In genomic region chr6:9796827-9797226, GRCh38 we compare ENCODE assay signal across 27 cellular contexts.
"Had no signal": no experiment of that assay in that cellular context is flagged by ENCODE, and none has a peak within 500 bp of the region (broad histone marks: within the 10 kb centered on the region; RNA-seq: fewer than 3 reads in every experiment).

No MANE protein-coding gene starts in this region.

- ATAC-seq: stimulated activated effector memory CD8-positive, alpha-beta T cell treated with anti-CD3 and anti-CD28 coated beads, Interleukin-12 subunit alpha, Interleukin-12 subunit beta, amount 100 ng/mL, for 72 hours; stimulated activated memory B cell treated with anti-CD40 and anti-IgM and Interleukin-4, amounts not matched to agents 10 μg/mL and 1 μg/mL and 100 μg/mL, for 72 hours; stimulated activated naive B cell treated with anti-CD40 and anti-IgM and Interleukin-4, amounts not matched to agents 10 μg/mL and 1 μg/mL and 100 μg/mL, for 72 hours; stimulated activated naive CD8-positive, alpha-beta T cell treated with anti-CD3 and anti-CD28 coated beads, Interleukin-15, amount 100 ng/mL, for 72 hours; stimulated activated naive CD8-positive, alpha-beta T cell treated with anti-CD3 and anti-CD28 coated beads, Interleukin-15, Interleukin-2, amounts not matched to agents 100 U/mL and 50 U/mL, for 24 hours; upper lobe of right lung had no signal

- H3K4me3 ChIP-seq: stomach, suprapubic skin, testis, thoracic aorta, thyroid gland, tibial artery, tibial nerve, transverse colon, upper lobe of left lung, upper lobe of right lung, uterus, vagina had no signal

- DNase-seq: stimulated activated CD4-positive, alpha-beta T cell treated with anti-CD3 and anti-CD28 coated beads, Interleukin-2, amount 100 ng/mL, for 48 hours; stimulated activated CD4-positive, alpha-beta T cell treated with anti-CD3 and anti-CD28 coated beads, Interleukin-4, amount 100 ng/mL, for 1 hour; stimulated activated CD4-positive, alpha-beta T cell treated with anti-CD3 and anti-CD28 coated beads, Interleukin-4, amount 100 ng/mL, for 24 hours; stimulated activated CD4-positive, alpha-beta T cell treated with anti-CD3 and anti-CD28 coated beads, Interleukin-4, amount 100 ng/mL, for 4 hours; stimulated activated CD8-positive, alpha-beta memory T cell treated with anti-CD3 and anti-CD28 coated beads, Interleukin-4, amount 100 ng/mL, for 48 hours; stimulated activated naive B cell treated with anti-CD40 and anti-IgM and Interleukin-4, amounts not matched to agents 10 μg/mL and 1 μg/mL and 100 μg/mL, for 72 hours; stimulated activated naive CD4-positive, alpha-beta T cell; stimulated activated naive CD4-positive, alpha-beta T cell treated with Interleukin-2 at 50 U/mL for 16 hours; stimulated activated naive CD8-positive, alpha-beta T cell treated with anti-CD3 and anti-CD28 coated beads, Interleukin-15, amount 100 ng/mL, for 72 hours; stimulated activated naive CD8-positive, alpha-beta T cell treated with anti-CD3 and anti-CD28 coated beads, Interleukin-15, Interleukin-2, amounts not matched to agents 100 U/mL and 50 U/mL, for 24 hours; stomach; substantia nigra; testis; thyroid gland; tibial artery; transverse colon; trophoblast cell; upper lobe of left lung; upper lobe of right lung; uterus had no signal

- H3K27ac ChIP-seq: stomach, suprapubic skin, testis, thoracic aorta, thyroid gland, tibial artery, tibial nerve, transverse colon, upper lobe of left lung, upper lobe of right lung, uterus, vagina had no signal

- FAIRE-seq: urothelium cell line had no signal

- H3K27me3 ChIP-seq: stomach, suprapubic skin, testis, thyroid gland, tibial artery, tibial nerve, transverse colon, upper lobe of left lung, upper lobe of right lung, uterus, vagina had no signal

- H3K9me3 ChIP-seq: stomach, suprapubic skin, testis, thoracic aorta, thyroid gland, tibial artery, tibial nerve, transverse colon, upper lobe of left lung, upper lobe of right lung, uterus, vagina had no signal

- H3K36me3 ChIP-seq: stomach, suprapubic skin, thoracic aorta, thyroid gland, tibial artery, tibial nerve, transverse colon, upper lobe of left lung, upper lobe of right lung, uterus, vagina had no signal

- H3K4me1 ChIP-seq: stomach, suprapubic skin, testis, thyroid gland, tibial artery, tibial nerve, transverse colon, upper lobe of left lung, upper lobe of right lung, uterus, vagina had no signal
